8 cellular contexts compared by ENCODE assay signal in genomic region chr14:52131640-52132320, GRCh38.
DNase-seq lines count a peak whose midpoint lies in the region; ATAC-seq and TF ChIP-seq lines count a peak whose summit lies in the region.

No MANE protein-coding gene starts in this region.

- no peaks in the 10 kb centered on the region for H4K20me1 ChIP-seq in smooth muscle cell (ENCODE audit: low read depth)

- H3K4me1 ChIP-seq in body of pancreas (peaks cover 5% of the 10 kb centered on the region), smooth muscle cell (ENCODE audit: low read depth) (peaks cover 7% of the 10 kb centered on the region)

- H3K36me3 ChIP-seq in body of pancreas (replicated peaks in 1 of 2; ENCODE audit: insufficient read depth in 1 of 2, low read depth in 2 of 2) (no peaks in the 10 kb centered on the region), smooth muscle cell (ENCODE audit: low read depth) (no peaks in the 10 kb centered on the region)

- intact Hi-C loops in body of pancreas (cut with DNase I), result no loop called here

- H3F3A ChIP-seq in smooth muscle cell (ENCODE audit: low read depth), result peaks cover 17% of the 10 kb centered on the region

- WGBS in body of pancreas, 2 donors, result 29 to 30% methylated on average over 13 of the region's 13 CpGs
- 28% methylated on average over 13 of the region's 13 CpGs for WGBS in smooth muscle cell (ENCODE audit: low lambda C conversion rate)

- H3K4me2 ChIP-seq in smooth muscle cell, result peak overlapping the region; percentile 64

- peak; percentile 43 to 81 (median 73) for TF ChIP-seq CTCF in body of pancreas (IDR thresholded peaks at IDR 0.05)
- peak; percentile 82 for TF ChIP-seq CTCF in smooth muscle cell (IDR thresholded peaks at IDR 0.05; ENCODE audit: borderline replicate concordance, insufficient read depth, poor library complexity, severe bottlenecking)

- H3K27me3 ChIP-seq in body of pancreas (no peaks in the 10 kb centered on the region), smooth muscle cell (ENCODE audit: low read depth) (no peaks in the 10 kb centered on the region)

- DNase-seq in DMS153 (lab: John Stamatoyannopoulos, UW), result peak; percentile 81
- DNase-seq in LHCN-M2 (ENCODE audit: low read depth), result peak; percentile 95
- peak; percentile 89 for DNase-seq in RPMI7951 (ENCODE audit: low read depth)
- peak; percentile 83 to 90 (median 87) for DNase-seq in body of pancreas
- DNase-seq in iPS DF 4.7 (ENCODE audit: extremely low read depth, low spot score), result peak; percentile 80
- peak; percentile 29 for DNase-seq in smooth muscle cell (lab: John Stamatoyannopoulos, UW; ENCODE audit: unreplicated experiment)

- TF ChIP-seq POLR2A in body of pancreas (IDR thresholded peaks at IDR 0.05), result no peak

- H3K4me3 ChIP-seq in body of pancreas (no peak overlapping the region), smooth muscle cell (no peak overlapping the region)

- H3K9ac ChIP-seq in smooth muscle cell (ENCODE audit: low read depth), result no peak overlapping the region

- no peak overlapping the region for H3K27ac ChIP-seq in body of pancreas
- H3K27ac ChIP-seq in smooth muscle cell (ENCODE audit: low read depth), result peak overlapping the region; percentile 3

- peak; percentile 91 for ATAC-seq in body of pancreas
- ATAC-seq in HG02798 (IDR thresholded peaks at IDR 0.05; ENCODE audit: poor library complexity, unreplicated experiment), result no peak
- ATAC-seq in HG02759 (IDR thresholded peaks at IDR 0.05; ENCODE audit: unreplicated experiment), result no peak

- no peak overlapping the region for H2AFZ ChIP-seq in smooth muscle cell (ENCODE audit: low read depth)

- no peaks in the 10 kb centered on the region for H3K79me2 ChIP-seq in smooth muscle cell (ENCODE audit: low read depth)

- H3K9me3 ChIP-seq in body of pancreas, result peaks cover 0 to 5% (median 0%) of the 10 kb centered on the region in 3 donors
- H3K9me3 ChIP-seq in smooth muscle cell (replicated peaks; ENCODE audit: low read depth), result no peaks in the 10 kb centered on the region

Comparison
In these comparisons a context has a peak if more than half of its experiments do, and no peak if none do; other contexts are left out.
1. DNase-seq: peak in every context shown above with its lines; median percentile 95 in LHCN-M2; 89 in RPMI7951; 87 in body of pancreas; 81 in DMS153; 80 in iPS DF 4.7; 29 in smooth muscle cell.